In genomic region chr12:132761911-132762583, GRCh38 we compare ENCODE assay signal across 8 cellular contexts. TPM values are rescaled to one million over a fixed set of nuclear protein-coding genes. Genes with fewer than 3 reads are reported as not detected.
A peak's percentile ranks its signal among the peaks of the same experiment; 100 is the strongest.
DNase-seq lines count a peak whose midpoint lies in the region; ATAC-seq and TF ChIP-seq lines count a peak whose summit lies in the region.

No MANE protein-coding gene starts in this region.

- CTCF ChIA-PET in GM10248 (lab: Yijun Ruan, JAX) (interaction anchor here (0.8 kb wide), 1 partner anchor 11 kb away, joined by 4 read pairs; no protein-coding TSS in a partner anchor), HEK293 (lab: Yijun Ruan, JAX) (no interaction called here)

- H3K27ac ChIP-seq in HEK293 (ENCODE audit: extremely low read depth, low read depth, low read length): peak overlapping the region; percentile 99
- peak overlapping the region; percentile 85 for H3K27ac ChIP-seq in adipose tissue (ENCODE audit: low read depth, low read length)
- peak overlapping the region; percentile 86 to 100 (median 98) for H3K27ac ChIP-seq in heart right ventricle
- peak overlapping the region; percentile 95 to 99 (median 98) for H3K27ac ChIP-seq in upper lobe of left lung

- peak overlapping the region; percentile 65 for H3K4me3 ChIP-seq in HEK293 (ENCODE audit: low read depth, low read length)
- peak overlapping the region; percentile 37 to 96 (median 78) for H3K4me3 ChIP-seq in heart right ventricle
- peak overlapping the region; percentile 65 to 100 (median 68) for H3K4me3 ChIP-seq in upper lobe of left lung

- no peaks in the 10 kb centered on the region for H3K27me3 ChIP-seq in heart right ventricle
- H3K27me3 ChIP-seq in upper lobe of left lung: no peaks in the 10 kb centered on the region

- H3K4me1 ChIP-seq in HEK293 (ENCODE audit: control insufficient read depth, insufficient read depth, low read length) (peaks cover 4% of the 10 kb centered on the region), heart right ventricle (peaks cover 2 to 48% (median 36%) of the 10 kb centered on the region in 9 donors), upper lobe of left lung (peaks cover 26 to 46% (median 33%) of the 10 kb centered on the region in 4 donors)

- H3K36me3 ChIP-seq in HEK293 (ENCODE audit: control insufficient read depth in 2 of 2, insufficient read depth in 1 of 2, low read length in 2 of 2): peaks cover 0 to 27% of the 10 kb centered on the region in 2 experiments; a peak in 2 of 3 replicates
- H3K36me3 ChIP-seq in heart right ventricle: peaks cover 0 to 29% (median 0%) of the 10 kb centered on the region in 9 donors
- H3K36me3 ChIP-seq in upper lobe of left lung: peaks cover 0 to 14% (median 4%) of the 10 kb centered on the region in 4 donors

- peak; percentile 97 for DNase-seq in GM10248 (ENCODE audit: extremely low spot score)
- DNase-seq in MV-4-11 (lab: John Stamatoyannopoulos, UW): peak; percentile 87
- DNase-seq in SW480 (ENCODE audit: low spot score): peak; percentile 85
- DNase-seq in heart right ventricle: peak; percentile 83 to 90
- peak; percentile 96 for DNase-seq in posterior vena cava (ENCODE audit: low spot score)
- DNase-seq in upper lobe of left lung: peak; percentile 86 to 98

- POLR2A ChIA-PET in GM10248 (lab: Yijun Ruan, JAX): interaction anchor here (1.0 kb wide), 1 partner anchor 10 kb away, joined by 4 read pairs; no protein-coding TSS in a partner anchor
- POLR2A ChIA-PET in HEK293 (lab: Yijun Ruan, JAX): no interaction called here

- H3K9me3 ChIP-seq in HEK293 (ENCODE audit: control insufficient read depth, insufficient read depth, low read depth, low read length) (no peaks in the 10 kb centered on the region), heart right ventricle (no peaks in the 10 kb centered on the region), upper lobe of left lung (no peaks in the 10 kb centered on the region)

- WGBS in adipose tissue, 3 donors: 0 to 1% (median 1%) methylated on average over 45 to 90 of the region's 92 CpGs
- 1% methylated on average over 59 to 87 of the region's 92 CpGs for WGBS in heart right ventricle, 2 donors
- 0 to 1% methylated on average over 21 to 29 of the region's 92 CpGs for WGBS in upper lobe of left lung, 2 donors

- TF ChIP-seq EP300 in upper lobe of left lung (IDR thresholded peaks at IDR 0.05): no peak

- intact Hi-C loops in heart right ventricle (cut with DNase I): loop anchor here in 2 of 10 donors (10.0 kb wide), 2 partner anchors 123 to 143 kb away; partner anchors contain the start of gene CHFR (in 1 of the 2)
- intact Hi-C loops in posterior vena cava (cut with DNase I): no loop called here

- TF ChIP-seq POLR2A in upper lobe of left lung (IDR thresholded peaks at IDR 0.05): peak in 3 of 4 donors; percentile 52 to 84 (median 83)

- peak; percentile 90 to 96 (median 94) for ATAC-seq in heart right ventricle
- peak; percentile 94 to 96 for ATAC-seq in upper lobe of left lung (ENCODE audit: low FRiP score in 2 of 2)

- TF ChIP-seq CTCF in GM10248 (IDR thresholded peaks at IDR 0.05; ENCODE audit: control extremely low read depth, extremely low read depth, low read depth, missing control alignments): peak; percentile 29
- peak; percentile 90 for TF ChIP-seq CTCF in HEK293 (tag by site-specific recombination; IDR thresholded peaks at IDR 0.05)
- TF ChIP-seq CTCF in heart right ventricle (IDR thresholded peaks at IDR 0.05): peak in 4 of 9 donors; percentile 9 to 56 (median 48)
- TF ChIP-seq CTCF in upper lobe of left lung (IDR thresholded peaks at IDR 0.05): peak; percentile 13 to 58 (median 30)

TF ChIP-seq in HEK293, 187 proteins besides CTCF, POLR2A, EP300 and RAD21 (continues in another document):
- TF ChIP-seq ZNF140 (tag by site-specific recombination; IDR thresholded peaks at IDR 0.05) (no peak), TRIM28 (IDR thresholded peaks at IDR 0.05; ENCODE audit: borderline replicate concordance, low read length) (no peak), ZNF791 (tag by site-specific recombination; IDR thresholded peaks at IDR 0.05) (no peak), GLI4 (tag by site-specific recombination; IDR thresholded peaks at IDR 0.05) (peak; percentile 48; the same call in 1 of the 2 replicates), ZFHX2 (tag by site-specific recombination; conservative IDR thresholded peaks at IDR 0.05) (peak; percentile 33; the same call in 1 of the 2 replicates), ZNF76 (tag by site-specific recombination; IDR thresholded peaks at IDR 0.05; ENCODE audit: borderline replicate concordance, low read depth) (peak; percentile 65; the same call in 1 of the 2 replicates), PATZ1 (tag by site-specific recombination; IDR thresholded peaks at IDR 0.05) (peak; percentile 71), ZXDB (tag by site-specific recombination; IDR thresholded peaks at IDR 0.05) (peak; percentile 86), SP3 (tag by site-specific recombination; IDR thresholded peaks at IDR 0.05) (peak; percentile 40), GLIS2 (tag by site-specific recombination; IDR thresholded peaks at IDR 0.05) (peak; percentile 95), ZNF391 (tag by site-specific recombination; IDR thresholded peaks at IDR 0.05; ENCODE audit: borderline replicate concordance, low read depth) (peak; percentile 76), ZBTB6 (tag by site-specific recombination; IDR thresholded peaks at IDR 0.05) (0 out of 2 replicates have a peak, but pooled peaks have one; percentile 25), ZNF521 (tag by site-specific recombination; IDR thresholded peaks at IDR 0.05) (no peak), ZNF121 (tag by site-specific recombination; IDR thresholded peaks at IDR 0.05) (no peak)
- TF ChIP-seq, protein P1, sequence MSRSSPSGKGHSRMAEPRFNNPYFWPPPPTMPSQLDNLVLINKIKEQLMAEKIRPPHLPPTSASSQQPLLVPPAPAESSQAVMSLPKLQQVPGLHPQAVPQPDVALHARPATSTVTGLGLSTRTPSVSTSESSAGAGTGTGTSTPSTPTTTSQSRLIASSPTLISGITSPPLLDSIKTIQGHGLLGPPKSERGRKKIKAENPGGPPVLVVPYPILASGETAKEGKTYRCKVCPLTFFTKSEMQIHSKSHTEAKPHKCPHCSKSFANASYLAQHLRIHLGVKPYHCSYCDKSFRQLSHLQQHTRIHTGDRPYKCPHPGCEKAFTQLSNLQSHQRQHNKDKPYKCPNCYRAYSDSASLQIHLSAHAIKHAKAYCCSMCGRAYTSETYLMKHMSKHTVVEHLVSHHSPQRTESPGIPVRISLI (tag by site-specific recombination; IDR thresholded peaks at IDR 0.05): no peak
- TF ChIP-seq, protein P2, sequence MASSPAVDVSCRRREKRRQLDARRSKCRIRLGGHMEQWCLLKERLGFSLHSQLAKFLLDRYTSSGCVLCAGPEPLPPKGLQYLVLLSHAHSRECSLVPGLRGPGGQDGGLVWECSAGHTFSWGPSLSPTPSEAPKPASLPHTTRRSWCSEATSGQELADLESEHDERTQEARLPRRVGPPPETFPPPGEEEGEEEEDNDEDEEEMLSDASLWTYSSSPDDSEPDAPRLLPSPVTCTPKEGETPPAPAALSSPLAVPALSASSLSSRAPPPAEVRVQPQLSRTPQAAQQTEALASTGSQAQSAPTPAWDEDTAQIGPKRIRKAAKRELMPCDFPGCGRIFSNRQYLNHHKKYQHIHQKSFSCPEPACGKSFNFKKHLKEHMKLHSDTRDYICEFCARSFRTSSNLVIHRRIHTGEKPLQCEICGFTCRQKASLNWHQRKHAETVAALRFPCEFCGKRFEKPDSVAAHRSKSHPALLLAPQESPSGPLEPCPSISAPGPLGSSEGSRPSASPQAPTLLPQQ (tag by site-specific recombination; IDR thresholded peaks at IDR 0.05): peak; percentile 83

RNA-seq across cellular contexts. Expression of gene ANKLE2, which starts 0.4 kb away (rescaled TPM):
- polyA plus RNA-seq in adipose tissue: 10 to 100 TPM; 18.2 to 58.2 (median 19.2) TPM
- 10 to 100 TPM; 23.5 to 39.4 (median 30.5) TPM for total RNA-seq in heart right ventricle
- 10 to 100 TPM; 17.4 to 23.1 TPM for polyA plus RNA-seq in heart right ventricle
- 10 to 100 TPM; 36.6 to 43.5 TPM for total RNA-seq in posterior vena cava
- 100 to 1,000 TPM in 2 of 6 donors, 10 to 100 TPM in 4; 44.3 to 153 (median 78.0) TPM for total RNA-seq in upper lobe of left lung

RNA-seq across cellular contexts. Expression of gene PGAM5, which starts 51.4 kb away (rescaled TPM):
- polyA plus RNA-seq in adipose tissue: 10 to 100 TPM; 11.2 to 14.5 (median 12.2) TPM
- total RNA-seq in heart right ventricle: 10 to 100 TPM; 22.7 to 37.6 (median 31.7) TPM
- 10 to 100 TPM; 17.5 to 24.9 TPM for polyA plus RNA-seq in heart right ventricle
- 10 to 100 TPM; 20.0 to 24.2 TPM for total RNA-seq in posterior vena cava
- 10 to 100 TPM; 16.8 to 38.6 (median 23.3) TPM for total RNA-seq in upper lobe of left lung

Comparison
In these comparisons a context has a peak if more than half of its experiments do, and no peak if none do; other contexts are left out.
1. Peak in every context shown above with its lines: DNase-seq, ATAC-seq, H3K4me3 ChIP-seq and H3K27ac ChIP-seq.